ENCODE assay signal across 26 cellular contexts in genomic region chr22:24589518-24590030, GRCh38. TPM values are rescaled to one million over a fixed set of nuclear protein-coding genes. Genes with fewer than 3 reads are reported as not detected.
"Had no signal": no experiment of that assay in that cellular context is flagged by ENCODE, and none has a peak within 500 bp of the region (broad histone marks: within the 10 kb centered on the region; RNA-seq: fewer than 3 reads in every experiment).

No MANE protein-coding gene starts in this region.

- H3K9me3 Mint-ChIP-seq: activated naive CD4-positive, alpha-beta T cell treated with anti-CD3 and anti-CD28 coated beads, Interleukin-2, amount 50 U/mL, for 72 hours; activated T-cell treated with anti-CD3 and anti-CD28 coated beads, Interleukin-2, amount 50 U/mL, for 72 hours; central memory CD8-positive, alpha-beta T cell; memory B cell; naive thymus-derived CD8-positive, alpha-beta T cell; neural crest cell; T-helper 1 cell treated with Interleukin-12 subunit alpha and Interleukin-12 subunit beta and Interleukin-4 antibody, amounts not matched to agents 30 μg/mL and 1 μg/mL, for 36 hours had no signal

- H3K36me3 ChIP-seq: brain microvascular endothelial cell, colonic mucosa, gastrocnemius medialis had no signal

- H3K27me3 ChIP-seq: brain microvascular endothelial cell, colonic mucosa, gastrocnemius medialis, tibial artery had no signal

- DNase-seq: activated CD8-positive, alpha-beta memory T cell treated with anti-CD3 and anti-CD28 coated beads, Interleukin-2, amount 10 ng/mL, durations not matched to agents 7 days and 5 days; activated CD8-positive, alpha-beta T cell treated with anti-CD3 and anti-CD28 coated beads, Interleukin-2, amount 10 ng/mL, durations not matched to agents 7 days and 5 days; activated naive CD4-positive, alpha-beta T cell; activated T-cell treated with anti-CD3 and anti-CD28 coated beads for 4 hours; activated T-cell treated with anti-CD3 and anti-CD28 coated beads, Interleukin-2, amount 50 U/mL, for 72 hours; brain microvascular endothelial cell; colonic mucosa; effector memory CD4-positive, alpha-beta T cell; gastrocnemius medialis; glutamatergic neuron; hippocampal formation; midbrain; naive thymus-derived CD8-positive, alpha-beta T cell; occipital lobe; stimulated activated CD4-positive, alpha-beta T cell treated with anti-CD3 and anti-CD28 coated beads, Interleukin-12 subunit alpha, Interleukin-12 subunit beta, amount 100 ng/mL, for 4 hours; stimulated activated CD4-positive, alpha-beta T cell treated with anti-CD3 and anti-CD28 coated beads, Interleukin-4, amount 100 ng/mL, for 1 hour; stimulated activated naive CD8-positive, alpha-beta T cell treated with anti-CD3 and anti-CD28 coated beads, Interleukin-15, Interleukin-2, amounts not matched to agents 100 U/mL and 50 U/mL, for 24 hours; T-helper 9 cell; tibial artery had no signal

- H3K27me3 Mint-ChIP-seq: central memory CD8-positive, alpha-beta T cell; memory B cell had no signal

- H3K27ac Mint-ChIP-seq: activated CD8-positive, alpha-beta memory T cell treated with anti-CD3 and anti-CD28 coated beads, Interleukin-2, amount 10 ng/mL, durations not matched to agents 7 days and 5 days; activated CD8-positive, alpha-beta T cell treated with anti-CD3 and anti-CD28 coated beads, Interleukin-2, amount 10 ng/mL, durations not matched to agents 7 days and 5 days; activated naive CD4-positive, alpha-beta T cell treated with anti-CD3 and anti-CD28 coated beads, Interleukin-2, amount 50 U/mL, for 72 hours; activated T-cell treated with anti-CD3 and anti-CD28 coated beads, Interleukin-2, amount 50 U/mL, for 72 hours; memory B cell; naive thymus-derived CD8-positive, alpha-beta T cell; T-helper 1 cell treated with Interleukin-12 subunit alpha and Interleukin-12 subunit beta and Interleukin-4 antibody, amounts not matched to agents 30 μg/mL and 1 μg/mL, for 36 hours had no signal

- H3K9me3 ChIP-seq: colonic mucosa, gastrocnemius medialis, tibial artery had no signal

- H3K4me1 ChIP-seq: colonic mucosa, gastrocnemius medialis had no signal

- H3K4me3 Mint-ChIP-seq: activated CD8-positive, alpha-beta memory T cell treated with anti-CD3 and anti-CD28 coated beads, Interleukin-2, amount 10 ng/mL, durations not matched to agents 7 days and 5 days; activated CD8-positive, alpha-beta T cell treated with anti-CD3 and anti-CD28 coated beads, Interleukin-2, amount 10 ng/mL, durations not matched to agents 7 days and 5 days; activated T-cell treated with anti-CD3 and anti-CD28 coated beads, Interleukin-2, amount 50 U/mL, for 72 hours; central memory CD8-positive, alpha-beta T cell; memory B cell; T-helper 1 cell treated with Interleukin-12 subunit alpha and Interleukin-12 subunit beta and Interleukin-4 antibody, amounts not matched to agents 30 μg/mL and 1 μg/mL, for 36 hours had no signal

- H3K36me3 Mint-ChIP-seq: activated CD8-positive, alpha-beta memory T cell treated with anti-CD3 and anti-CD28 coated beads, Interleukin-2, amount 10 ng/mL, durations not matched to agents 7 days and 5 days; activated naive CD4-positive, alpha-beta T cell treated with anti-CD3 and anti-CD28 coated beads, Interleukin-2, amount 50 U/mL, for 72 hours; memory B cell; naive thymus-derived CD8-positive, alpha-beta T cell had no signal

- H3K4me3 ChIP-seq: colonic mucosa, gastrocnemius medialis, SK-N-MC, skin epidermis, tibial artery had no signal

- H3K27ac ChIP-seq: brain microvascular endothelial cell, colonic mucosa, gastrocnemius medialis, SK-N-MC, skin epidermis, tibial artery had no signal

RNA-seq across cellular contexts. Expression of gene LRRC75B, which starts 3.3 kb away (rescaled TPM):
- total RNA-seq: naive thymus-derived CD8-positive, alpha-beta T cell had no signal
